ENCODE assay signal across 13 cellular contexts in the genomic region with DNA sequence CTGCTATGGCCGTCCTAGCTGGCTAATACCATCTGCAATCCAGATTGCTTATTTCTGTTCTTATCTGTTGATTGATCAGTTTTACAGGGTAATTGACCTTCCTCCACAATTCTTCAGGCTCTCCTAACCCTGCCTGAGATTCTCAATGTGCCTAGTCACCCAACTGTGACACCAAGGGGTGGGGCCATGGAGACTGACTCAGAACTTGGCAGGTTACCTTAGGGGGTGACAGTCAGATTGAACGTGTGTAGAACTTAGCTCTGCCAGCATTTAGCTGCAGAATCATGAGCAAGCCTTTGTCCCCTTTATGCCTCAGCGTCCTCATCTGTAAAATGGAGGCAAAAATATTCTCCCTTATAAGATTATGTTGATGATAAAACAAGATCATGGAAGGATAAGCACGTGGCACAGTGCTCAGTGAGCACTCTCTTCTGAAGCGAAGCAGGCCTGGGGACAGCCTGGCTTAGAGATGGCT. TPM values are rescaled to one million over a fixed set of nuclear protein-coding genes. Genes with fewer than 3 reads are reported as not detected.
DNase-seq lines count a peak whose midpoint lies in the region; ATAC-seq and TF ChIP-seq lines count a peak whose summit lies in the region.
"Had no signal": no experiment of that assay in that cellular context is flagged by ENCODE, and none has a peak within 500 bp of the region (broad histone marks: within the 10 kb centered on the region; RNA-seq: fewer than 3 reads in every experiment).

No MANE protein-coding gene starts in this region.

- H3K9me3 Mint-ChIP-seq in activated CD4-positive, alpha-beta T cell treated with anti-CD3 and anti-CD28 coated beads, Interleukin-2, amount 10 ng/mL, durations not matched to agents 24 days and 14 days: peaks cover 8% of the 10 kb centered on the region
- H3K9me3 Mint-ChIP-seq: IgD-negative memory B cell had no signal

- no peak for TF ChIP-seq CTCF in foreskin fibroblast (IDR thresholded peaks at IDR 0.05; ENCODE audit: low read depth, low read length)

- no peak overlapping the region for H3K4me3 Mint-ChIP-seq in activated CD4-positive, alpha-beta T cell treated with anti-CD3 and anti-CD28 coated beads, Interleukin-2, amount 10 ng/mL, durations not matched to agents 24 days and 14 days
- H3K4me3 Mint-ChIP-seq: IgD-negative memory B cell had no signal

- H3K27me3 Mint-ChIP-seq in activated CD4-positive, alpha-beta T cell treated with anti-CD3 and anti-CD28 coated beads, Interleukin-2, amount 10 ng/mL, durations not matched to agents 24 days and 14 days: peaks cover 38% of the 10 kb centered on the region

- DNase-seq in AG08395 (ENCODE audit: low spot score): peak; percentile 90
- peak; percentile 78 for DNase-seq in HCEC 1CT
- DNase-seq in RPMI7951 (ENCODE audit: low read depth): peak; percentile 91
- DNase-seq in foreskin fibroblast: peak; percentile 69 to 76
- DNase-seq in activated effector memory CD4-positive, alpha-beta T cell treated with anti-CD3 and anti-CD28 coated beads, Interleukin-2, amount 50 U/mL, for 16 hours: no peak
- DNase-seq in activated CD4-positive, alpha-beta T cell treated with anti-CD3 and anti-CD28 coated beads, Interleukin-2, amount 10 ng/mL, durations not matched to agents 24 days and 14 days: no peak
- DNase-seq: body of pancreas, COR-L47 had no signal

- no peaks in the 10 kb centered on the region for H3K4me1 Mint-ChIP-seq in activated CD4-positive, alpha-beta T cell treated with anti-CD3 and anti-CD28 coated beads, Interleukin-2, amount 10 ng/mL, durations not matched to agents 24 days and 14 days

- no peak overlapping the region for H3K27ac Mint-ChIP-seq in activated CD4-positive, alpha-beta T cell treated with anti-CD3 and anti-CD28 coated beads, Interleukin-2, amount 10 ng/mL, durations not matched to agents 24 days and 14 days
- H3K27ac Mint-ChIP-seq: IgD-negative memory B cell had no signal

- intact Hi-C loops in activated CD4-positive, alpha-beta T cell treated with anti-CD3 and anti-CD28 coated beads, Interleukin-2, amount 10 ng/mL, durations not matched to agents 24 days and 14 days (cut with micrococcal nuclease): no loop called here

- H3K4me3 ChIP-seq in foreskin fibroblast (ENCODE audit: low read depth in 1 of 2, low read length in 2 of 2): no peak overlapping the region
- H3K4me3 ChIP-seq: body of pancreas had no signal

- H3K36me3 Mint-ChIP-seq in activated CD4-positive, alpha-beta T cell treated with anti-CD3 and anti-CD28 coated beads, Interleukin-2, amount 10 ng/mL, durations not matched to agents 24 days and 14 days (ENCODE audit: low read depth): no peaks in the 10 kb centered on the region
- H3K36me3 Mint-ChIP-seq: IgD-negative memory B cell had no signal

- ATAC-seq in HG03196 (IDR thresholded peaks at IDR 0.05; ENCODE audit: unreplicated experiment) (no peak), HG03135 (IDR thresholded peaks at IDR 0.05; ENCODE audit: unreplicated experiment) (no peak)
- ATAC-seq: body of pancreas had no signal

RNA-seq across cellular contexts. Expression of a gene that starts 19.1 kb away (rescaled TPM):
- total RNA-seq in RPMI7951 (2014; rRNA removed; shearing (Covaris generic)): not detected in 2 replicates
- not detected in 2 replicates for total RNA-seq in activated CD4-positive, alpha-beta T cell treated with anti-CD3 and anti-CD28 coated beads, Interleukin-2, amount 10 ng/mL, durations not matched to agents 24 days and 14 days
- total RNA-seq: glomerular endothelial cell, temporal lobe had no signal

Comparison
In these comparisons a context has a peak if more than half of its experiments do, and no peak if none do; other contexts are left out.
1. DNase-seq: peak in AG08395 (single experiment), HCEC 1CT (single experiment), RPMI7951 (single experiment) and foreskin fibroblast (2 of 2); none in activated effector memory CD4-positive, alpha-beta T cell treated with anti-CD3 and anti-CD28 coated beads, Interleukin-2, amount 50 U/mL, for 16 hours (single experiment) and activated CD4-positive, alpha-beta T cell treated with anti-CD3 and anti-CD28 coated beads, Interleukin-2, amount 10 ng/mL, durations not matched to agents 24 days and 14 days (single experiment).